16 cellular contexts compared by ENCODE assay signal in the genomic region with DNA sequence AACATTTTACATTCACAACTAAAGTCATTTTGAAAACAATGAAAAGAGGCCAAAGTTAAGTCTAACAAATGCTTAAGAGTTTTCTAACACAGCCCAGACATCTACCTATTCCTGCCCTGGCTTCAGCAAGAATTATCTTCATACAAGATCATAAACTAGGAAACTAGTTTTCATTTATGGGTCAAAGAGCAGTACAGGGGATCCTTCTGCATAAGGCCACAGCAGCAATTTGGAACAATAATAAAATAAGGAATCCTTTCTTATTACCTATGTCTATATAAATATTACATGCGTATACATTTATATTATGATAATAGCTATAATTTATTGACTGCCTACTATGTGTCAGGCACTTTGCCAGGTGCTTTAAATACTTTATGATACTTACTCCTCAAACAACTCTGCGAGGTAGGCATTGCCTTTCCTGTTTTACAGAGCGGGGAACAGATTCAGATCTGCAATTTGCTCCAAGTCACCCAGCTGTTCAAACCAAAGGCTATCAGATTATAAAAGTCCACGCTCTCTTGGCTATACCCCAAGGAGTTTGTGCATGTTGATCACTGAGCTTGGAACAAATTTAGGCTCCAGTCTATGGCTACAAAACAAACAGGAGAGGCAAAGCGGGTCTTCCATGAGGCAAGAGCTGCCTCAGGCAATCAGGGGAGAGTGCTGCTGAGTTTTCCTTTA.
DNase-seq lines count a peak whose midpoint lies in the region; ATAC-seq, FAIRE-seq and TF ChIP-seq lines count a peak whose summit lies in the region.
"Had no signal": no experiment of that assay in that cellular context is flagged by ENCODE, and none has a peak within 500 bp of the region (broad histone marks: within the 10 kb centered on the region; RNA-seq: fewer than 3 reads in every experiment).

No MANE protein-coding gene starts in this region.

- intact Hi-C loops in endothelial cell of umbilical vein (cut with micrococcal nuclease) (no loop called here), pancreas (cut with DNase I) (no loop called here)

- DNase-seq in HT-29 (ENCODE audit: low spot score) (peak; percentile 34), NCI-H1105 treated with DMSO at 0.1 percent for 48 hours (lab: John Stamatoyannopoulos, UW) (peak; percentile 65), endothelial cell of umbilical vein (ENCODE audit: low read depth, low spot score) (peak; percentile 89), pancreas (peak in 2 of 6 donors; percentile 22 to 32), COR-L47 (lab: John Stamatoyannopoulos, UW) (no peak), NCI-H1436 treated with DMSO at 0.1 percent for 48 hours (lab: John Stamatoyannopoulos, UW) (no peak), germinal center (ENCODE audit: low spot score) (no peak)
- no peak for DNase-seq in effector CD8-positive, alpha-beta T cell (lab: John Stamatoyannopoulos, UW)
- DNase-seq: activated CD4-positive, alpha-beta T cell treated with anti-CD3 and anti-CD28 coated beads for 48 hours; activated naive CD4-positive, alpha-beta T cell; cortex of kidney; glutamatergic neuron; H7; immature natural killer cell; NCI-H510A had no signal

- BruUV-seq in endothelial cell of umbilical vein (replicated peaks; lab: Mats Ljungman, UMichigan), result no TSS peak

- H3K79me2 ChIP-seq in endothelial cell of umbilical vein (ENCODE audit: control insufficient read depth, insufficient read depth, low read length), result no peaks in the 10 kb centered on the region

- H3K4me3 ChIP-seq in endothelial cell of umbilical vein (replicated peaks in 1 of 3; ENCODE audit: insufficient read depth in 1 of 3, low read depth in 1 of 3, low read length in 3 of 3) (no peak overlapping the region), pancreas (no peak overlapping the region)
- H3K4me3 ChIP-seq: skin epidermis had no signal

- H3K27ac ChIP-seq in endothelial cell of umbilical vein (ENCODE audit: insufficient read depth, low read depth, low read length) (no peak overlapping the region), pancreas (no peak overlapping the region)

- H3K9me3 ChIP-seq in endothelial cell of umbilical vein (replicated peaks; ENCODE audit: control insufficient read depth, insufficient read depth, low read length), result no peaks in the 10 kb centered on the region
- H3K9me3 ChIP-seq in pancreas, result no peaks in the 10 kb centered on the region

- TF ChIP-seq POLR2A in endothelial cell of umbilical vein (IDR thresholded peaks at IDR 0.05; ENCODE audit: low read depth, low read length), result no peak

- CTCF ChIA-PET in endothelial cell of umbilical vein (lab: Charles Lee), result interaction anchor here (1.0 to 2.6 kb wide), 5 partner anchors 15 to 706 kb away, joined by 3 to 10 read pairs (median 5); no protein-coding TSS in a partner anchor

- H3K4me1 ChIP-seq in endothelial cell of umbilical vein (ENCODE audit: control insufficient read depth, extremely low read depth, insufficient read depth, low read length) (peaks cover 48% of the 10 kb centered on the region), pancreas (peaks cover 0 to 25% (median 16%) of the 10 kb centered on the region in 3 donors)

- H3K36me3 ChIP-seq in endothelial cell of umbilical vein (ENCODE audit: control insufficient read depth in 2 of 2, extremely low read depth in 1 of 2, insufficient read depth in 2 of 2, low read length in 2 of 2) (no peaks in the 10 kb centered on the region), pancreas (no peaks in the 10 kb centered on the region)

- ATAC-seq in pancreas, result peak; percentile 52 to 82 (median 71)

- H3K9me1 ChIP-seq in endothelial cell of umbilical vein (replicated peaks; ENCODE audit: control insufficient read depth, extremely low read depth, insufficient read depth, low read length), result no peaks in the 10 kb centered on the region

- dilution Hi-C loops in endothelial cell of umbilical vein (cut with MboI; ENCODE audit: extremely low pct_ligation_motif_present, low sequenced_read_pairs), result no loop called here

- TF ChIP-seq CTCF in endothelial cell of umbilical vein (IDR thresholded peaks at IDR 0.05; ENCODE audit: extremely low read depth in 1 of 2, insufficient read depth in 1 of 2, low read depth in 1 of 2, low read length in 2 of 2), result no peak
- no peak for TF ChIP-seq CTCF in pancreas (IDR thresholded peaks at IDR 0.05)

- FAIRE-seq in endothelial cell of umbilical vein (lab: Jason Lieb, UNC) (no peak), pancreas (lab: Jason Lieb, UNC) (peak; percentile 34)

- POLR2A ChIA-PET in endothelial cell of umbilical vein (lab: Charles Lee), result no interaction called here

- H3K27me3 ChIP-seq in endothelial cell of umbilical vein (ENCODE audit: control insufficient read depth in 2 of 2, insufficient read depth in 2 of 2, low read length in 2 of 2) (no peaks in the 10 kb centered on the region), pancreas (no peaks in the 10 kb centered on the region)

- H3K9ac ChIP-seq in endothelial cell of umbilical vein (replicated peaks; ENCODE audit: extremely low read depth, insufficient read depth, low read length), result no peak overlapping the region

- 34 to 43% methylated on average over 5 of the region's 5 CpGs for WGBS in pancreas, 2 donors

- no peak overlapping the region for H2AFZ ChIP-seq in endothelial cell of umbilical vein (ENCODE audit: low read depth, low read length)

- H4K20me1 ChIP-seq in endothelial cell of umbilical vein (replicated peaks; ENCODE audit: control insufficient read depth, extremely low read depth, insufficient read depth, low read length), result no peaks in the 10 kb centered on the region

- no peak overlapping the region for H3K4me2 ChIP-seq in endothelial cell of umbilical vein (ENCODE audit: insufficient read depth, low read length)

TF ChIP-seq in endothelial cell of umbilical vein, 7 proteins besides CTCF, POLR2A, EP300 and RAD21:
- no peak for TF ChIP-seq EZH2 (IDR thresholded peaks at IDR 0.05; ENCODE audit: borderline replicate concordance, low read depth, low read length, severe bottlenecking)
- TF ChIP-seq POLR2AphosphoS5 (IDR thresholded peaks at IDR 0.05; ENCODE audit: insufficient read depth, low read depth, low read length), result no peak
- TF ChIP-seq, protein P1, sequence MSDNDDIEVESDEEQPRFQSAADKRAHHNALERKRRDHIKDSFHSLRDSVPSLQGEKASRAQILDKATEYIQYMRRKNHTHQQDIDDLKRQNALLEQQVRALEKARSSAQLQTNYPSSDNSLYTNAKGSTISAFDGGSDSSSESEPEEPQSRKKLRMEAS (IDR thresholded peaks at IDR 0.05; ENCODE audit: insufficient read depth, insufficient read length), result no peak
- no peak for TF ChIP-seq FOS (IDR thresholded peaks at IDR 0.05; ENCODE audit: borderline replicate concordance, insufficient read depth, low read length)
- no peak for TF ChIP-seq JUN (IDR thresholded peaks at IDR 0.05; ENCODE audit: borderline replicate concordance, insufficient read depth, insufficient read length, low read depth)
- TF ChIP-seq MYC (IDR thresholded peaks at IDR 0.05; ENCODE audit: low read depth, low read length), result no peak
- no peak for TF ChIP-seq GATA2 (IDR thresholded peaks at IDR 0.05; ENCODE audit: insufficient read depth, insufficient read length, low read depth, low read length)

Comparison
In these comparisons a context has a peak if more than half of its experiments do, and no peak if none do; other contexts are left out.
1. DNase-seq: peak in HT-29 (single experiment), NCI-H1105 treated with DMSO at 0.1 percent for 48 hours (single experiment) and endothelial cell of umbilical vein (single experiment); none in COR-L47 (single experiment), NCI-H1436 treated with DMSO at 0.1 percent for 48 hours (single experiment), germinal center (single experiment) and effector CD8-positive, alpha-beta T cell (single experiment).